In genomic region chr1:54153548-54154439, GRCh38 we compare ENCODE assay signal across 10 cellular contexts. TPM values are rescaled to one million over a fixed set of nuclear protein-coding genes. Genes with fewer than 3 reads are reported as not detected.
DNase-seq lines count a peak whose midpoint lies in the region; ATAC-seq and TF ChIP-seq lines count a peak whose summit lies in the region.
"Had no signal": no experiment of that assay in that cellular context is flagged by ENCODE, and none has a peak within 500 bp of the region (broad histone marks: within the 10 kb centered on the region; RNA-seq: fewer than 3 reads in every experiment).

No MANE protein-coding gene starts in this region.

- DNase-seq in ACHN (peak; percentile 8), M059J (ENCODE audit: low read depth) (peak; percentile 63), MCF 10A (ENCODE audit: unreplicated experiment) (peak; percentile 88), lower leg skin (ENCODE audit: low spot score in 2 of 2) (peak; percentile 74 to 93)
- no peak for DNase-seq in activated CD8-positive, alpha-beta memory T cell treated with anti-CD3 and anti-CD28 coated beads, Interleukin-2, amount 10 ng/mL, durations not matched to agents 7 days and 5 days
- DNase-seq in stimulated activated CD4-positive, alpha-beta T cell treated with anti-CD3 and anti-CD28 coated beads, Interleukin-4, amount 100 ng/mL, for 24 hours: no peak
- no peak for DNase-seq in activated T-helper 1 cell treated with anti-CD3 and anti-CD28 coated beads, Interleukin-12 subunit alpha, Interleukin-12 subunit beta, Interleukin-2, Interleukin-4 antibody, amounts not matched to agents 30 ng/mL and 10 ng/mL and 1 ng/mL, durations not matched to agents 14 hours and 24 hours and 36 hours (ENCODE audit: low spot score)
- DNase-seq: stimulated activated CD4-positive, alpha-beta T cell treated with anti-CD3 and anti-CD28 coated beads, Interleukin-12 subunit alpha, Interleukin-12 subunit beta, amount 100 ng/mL, for 4 hours had no signal

- no peak overlapping the region for H3K27ac Mint-ChIP-seq in MCF 10A (ENCODE audit: low read depth, unreplicated experiment)
- H3K27ac Mint-ChIP-seq in activated CD8-positive, alpha-beta memory T cell treated with anti-CD3 and anti-CD28 coated beads, Interleukin-2, amount 10 ng/mL, durations not matched to agents 7 days and 5 days: no peak overlapping the region
- H3K27ac Mint-ChIP-seq in activated T-helper 1 cell treated with anti-CD3 and anti-CD28 coated beads, Interleukin-12 subunit alpha, Interleukin-12 subunit beta, Interleukin-2, Interleukin-4 antibody, amounts not matched to agents 30 ng/mL and 10 ng/mL and 1 ng/mL, durations not matched to agents 14 hours and 24 hours and 36 hours: no peak overlapping the region
- H3K27ac Mint-ChIP-seq: activated naive CD8-positive, alpha-beta T cell had no signal

- no peak overlapping the region for H3K4me3 ChIP-seq in lower leg skin (ENCODE audit: low read depth, poor library complexity, severe bottlenecking)

- H3K4me3 Mint-ChIP-seq in MCF 10A (ENCODE audit: unreplicated experiment): no peak overlapping the region
- H3K4me3 Mint-ChIP-seq in activated CD8-positive, alpha-beta memory T cell treated with anti-CD3 and anti-CD28 coated beads, Interleukin-2, amount 10 ng/mL, durations not matched to agents 7 days and 5 days: no peak overlapping the region
- no peak overlapping the region for H3K4me3 Mint-ChIP-seq in activated T-helper 1 cell treated with anti-CD3 and anti-CD28 coated beads, Interleukin-12 subunit alpha, Interleukin-12 subunit beta, Interleukin-2, Interleukin-4 antibody, amounts not matched to agents 30 ng/mL and 10 ng/mL and 1 ng/mL, durations not matched to agents 14 hours and 24 hours and 36 hours
- H3K4me3 Mint-ChIP-seq: activated naive CD8-positive, alpha-beta T cell had no signal

- H3K27me3 Mint-ChIP-seq in MCF 10A (ENCODE audit: insufficient read depth, unreplicated experiment): no peaks in the 10 kb centered on the region
- H3K27me3 Mint-ChIP-seq in activated CD8-positive, alpha-beta memory T cell treated with anti-CD3 and anti-CD28 coated beads, Interleukin-2, amount 10 ng/mL, durations not matched to agents 7 days and 5 days: no peaks in the 10 kb centered on the region
- H3K27me3 Mint-ChIP-seq in activated T-helper 1 cell treated with anti-CD3 and anti-CD28 coated beads, Interleukin-12 subunit alpha, Interleukin-12 subunit beta, Interleukin-2, Interleukin-4 antibody, amounts not matched to agents 30 ng/mL and 10 ng/mL and 1 ng/mL, durations not matched to agents 14 hours and 24 hours and 36 hours (ENCODE audit: insufficient read depth): no peaks in the 10 kb centered on the region
- H3K27me3 Mint-ChIP-seq: activated naive CD8-positive, alpha-beta T cell had no signal

- no peaks in the 10 kb centered on the region for H3K36me3 Mint-ChIP-seq in MCF 10A (ENCODE audit: insufficient read depth, unreplicated experiment)
- no peaks in the 10 kb centered on the region for H3K36me3 Mint-ChIP-seq in activated CD8-positive, alpha-beta memory T cell treated with anti-CD3 and anti-CD28 coated beads, Interleukin-2, amount 10 ng/mL, durations not matched to agents 7 days and 5 days
- no peaks in the 10 kb centered on the region for H3K36me3 Mint-ChIP-seq in activated T-helper 1 cell treated with anti-CD3 and anti-CD28 coated beads, Interleukin-12 subunit alpha, Interleukin-12 subunit beta, Interleukin-2, Interleukin-4 antibody, amounts not matched to agents 30 ng/mL and 10 ng/mL and 1 ng/mL, durations not matched to agents 14 hours and 24 hours and 36 hours (ENCODE audit: low read depth)
- H3K36me3 Mint-ChIP-seq: activated naive CD8-positive, alpha-beta T cell had no signal

- WGBS in lower leg skin, 2 donors: 30 to 32% methylated on average over 19 of the region's 19 CpGs

- TF ChIP-seq POLR2A in lower leg skin (IDR thresholded peaks at IDR 0.05): no peak

- TF ChIP-seq CTCF in MCF 10A (IDR thresholded peaks at IDR 0.05; ENCODE audit: unreplicated experiment) (no peak), lower leg skin (IDR thresholded peaks at IDR 0.05) (no peak)

- H3K9me3 Mint-ChIP-seq in MCF 10A (ENCODE audit: unreplicated experiment): no peaks in the 10 kb centered on the region
- H3K9me3 Mint-ChIP-seq in activated CD8-positive, alpha-beta memory T cell treated with anti-CD3 and anti-CD28 coated beads, Interleukin-2, amount 10 ng/mL, durations not matched to agents 7 days and 5 days (ENCODE audit: low read depth): no peaks in the 10 kb centered on the region
- H3K9me3 Mint-ChIP-seq in activated T-helper 1 cell treated with anti-CD3 and anti-CD28 coated beads, Interleukin-12 subunit alpha, Interleukin-12 subunit beta, Interleukin-2, Interleukin-4 antibody, amounts not matched to agents 30 ng/mL and 10 ng/mL and 1 ng/mL, durations not matched to agents 14 hours and 24 hours and 36 hours: no peaks in the 10 kb centered on the region

- CTCF ChIA-PET in MCF 10A (lab: Yijun Ruan, JAX): interaction anchor here (0.6 kb wide), 1 partner anchor 240 kb away, joined by 4 read pairs; no protein-coding TSS in a partner anchor
- CTCF ChIA-PET in activated CD8-positive, alpha-beta memory T cell treated with anti-CD3 and anti-CD28 coated beads, Interleukin-2, amount 10 ng/mL, durations not matched to agents 7 days and 5 days (lab: Charles Lee): no interaction called here

- ATAC-seq in activated CD8-positive, alpha-beta memory T cell treated with anti-CD3 and anti-CD28 coated beads, Interleukin-2, amount 10 ng/mL, durations not matched to agents 7 days and 5 days: no peak
- no peak for ATAC-seq in GM18909 (IDR thresholded peaks at IDR 0.05; ENCODE audit: poor library complexity, unreplicated experiment)

- peaks cover 30% of the 10 kb centered on the region for H3K4me1 Mint-ChIP-seq in MCF 10A (ENCODE audit: insufficient read depth, unreplicated experiment)
- H3K4me1 Mint-ChIP-seq in activated CD8-positive, alpha-beta memory T cell treated with anti-CD3 and anti-CD28 coated beads, Interleukin-2, amount 10 ng/mL, durations not matched to agents 7 days and 5 days: peaks cover 5% of the 10 kb centered on the region
- no peaks in the 10 kb centered on the region for H3K4me1 Mint-ChIP-seq in activated T-helper 1 cell treated with anti-CD3 and anti-CD28 coated beads, Interleukin-12 subunit alpha, Interleukin-12 subunit beta, Interleukin-2, Interleukin-4 antibody, amounts not matched to agents 30 ng/mL and 10 ng/mL and 1 ng/mL, durations not matched to agents 14 hours and 24 hours and 36 hours (ENCODE audit: low read depth)

- BruUV-seq in MCF 10A (replicated peaks; lab: Mats Ljungman, UMichigan): no TSS peak

- in situ Hi-C loops in ACHN (cut with HindIII; ENCODE audit: low pct_ligation_motif_present, low pct_unique_long_range_greater_than_20kb, low sequenced_read_pairs): no loop called here

- intact Hi-C loops in MCF 10A (cut with micrococcal nuclease): no loop called here
- intact Hi-C loops in lower leg skin (cut with DNase I; ENCODE audit: low total_unique reads): no loop called here
- intact Hi-C loops in activated T-helper 1 cell treated with anti-CD3 and anti-CD28 coated beads, Interleukin-12 subunit alpha, Interleukin-12 subunit beta, Interleukin-2, Interleukin-4 antibody, amounts not matched to agents 30 ng/mL and 10 ng/mL and 1 ng/mL, durations not matched to agents 14 hours and 24 hours and 36 hours (cut with micrococcal nuclease): no loop called here

- POLR2A ChIA-PET in MCF 10A (lab: Yijun Ruan, JAX): interaction anchor here (0.6 to 2.0 kb wide), 3 partner anchors 21 to 733 kb away, joined by 3 to 9 read pairs (median 3); partner anchors contain the start of genes CYB5RL and MRPL37

RNA-seq across cellular contexts. Expression of gene CDCP2, which starts 1.0 kb away (rescaled TPM):
- not detected in 2 replicates for total RNA-seq in M059J (2014; rRNA removed; shearing (Covaris generic))
- total RNA-seq in MCF 10A (2022) (not detected in 2 replicates), lower leg skin (under 1 TPM in 3 of 4 donors, not detected in 1; 0.23 to 0.47 (median 0.46) TPM)
- total RNA-seq in activated CD8-positive, alpha-beta memory T cell treated with anti-CD3 and anti-CD28 coated beads, Interleukin-2, amount 10 ng/mL, durations not matched to agents 7 days and 5 days: under 1 TPM in 1 of 2 experiments, not detected in 1; 0.09 TPM
- not detected in 2 replicates for total RNA-seq in activated T-helper 1 cell treated with anti-CD3 and anti-CD28 coated beads, Interleukin-12 subunit alpha, Interleukin-12 subunit beta, Interleukin-2, Interleukin-4 antibody, amounts not matched to agents 30 ng/mL and 10 ng/mL and 1 ng/mL, durations not matched to agents 14 hours and 24 hours and 36 hours

RNA-seq across cellular contexts. Expression of gene CYB5RL, which starts 46.0 kb away (rescaled TPM):
- total RNA-seq in M059J (2014; rRNA removed; shearing (Covaris generic)): 4.5 and 6.5 TPM in 2 replicates
- total RNA-seq in MCF 10A (2022) (4.6 and 5.4 TPM in 2 replicates), lower leg skin (10 to 100 TPM in 1 of 4 donors, 1 to 10 TPM in 3; 2.4 to 15.2 (median 5.6) TPM)
- total RNA-seq in activated CD8-positive, alpha-beta memory T cell treated with anti-CD3 and anti-CD28 coated beads, Interleukin-2, amount 10 ng/mL, durations not matched to agents 7 days and 5 days: 10 to 100 TPM; 14.5 to 17.0 TPM
- total RNA-seq in activated T-helper 1 cell treated with anti-CD3 and anti-CD28 coated beads, Interleukin-12 subunit alpha, Interleukin-12 subunit beta, Interleukin-2, Interleukin-4 antibody, amounts not matched to agents 30 ng/mL and 10 ng/mL and 1 ng/mL, durations not matched to agents 14 hours and 24 hours and 36 hours: 8.3 and 11.3 TPM in 2 replicates

RNA-seq across cellular contexts. Expression of gene MRPL37, which starts 46.2 kb away (rescaled TPM):
- total RNA-seq in M059J (2014; rRNA removed; shearing (Covaris generic)): 156 and 184 TPM in 2 replicates
- 98.2 and 128 TPM in 2 replicates for total RNA-seq in MCF 10A (2022)
- total RNA-seq in lower leg skin: 10 to 100 TPM; 55.7 to 76.4 (median 68.3) TPM
- total RNA-seq in activated CD8-positive, alpha-beta memory T cell treated with anti-CD3 and anti-CD28 coated beads, Interleukin-2, amount 10 ng/mL, durations not matched to agents 7 days and 5 days: 100 to 1,000 TPM; 122 to 147 TPM
- 145 and 150 TPM in 2 replicates for total RNA-seq in activated T-helper 1 cell treated with anti-CD3 and anti-CD28 coated beads, Interleukin-12 subunit alpha, Interleukin-12 subunit beta, Interleukin-2, Interleukin-4 antibody, amounts not matched to agents 30 ng/mL and 10 ng/mL and 1 ng/mL, durations not matched to agents 14 hours and 24 hours and 36 hours

Comparison
In these comparisons a context has a peak if more than half of its experiments do, and no peak if none do; other contexts are left out.
1. DNase-seq: peak in ACHN (single experiment), M059J (single experiment), MCF 10A (single experiment) and lower leg skin (2 of 2); none in activated CD8-positive, alpha-beta memory T cell treated with anti-CD3 and anti-CD28 coated beads, Interleukin-2, amount 10 ng/mL, durations not matched to agents 7 days and 5 days (single experiment), stimulated activated CD4-positive, alpha-beta T cell treated with anti-CD3 and anti-CD28 coated beads, Interleukin-4, amount 100 ng/mL, for 24 hours (single experiment) and activated T-helper 1 cell treated with anti-CD3 and anti-CD28 coated beads, Interleukin-12 subunit alpha, Interleukin-12 subunit beta, Interleukin-2, Interleukin-4 antibody, amounts not matched to agents 30 ng/mL and 10 ng/mL and 1 ng/mL, durations not matched to agents 14 hours and 24 hours and 36 hours (single experiment).